In the genomic region with DNA sequence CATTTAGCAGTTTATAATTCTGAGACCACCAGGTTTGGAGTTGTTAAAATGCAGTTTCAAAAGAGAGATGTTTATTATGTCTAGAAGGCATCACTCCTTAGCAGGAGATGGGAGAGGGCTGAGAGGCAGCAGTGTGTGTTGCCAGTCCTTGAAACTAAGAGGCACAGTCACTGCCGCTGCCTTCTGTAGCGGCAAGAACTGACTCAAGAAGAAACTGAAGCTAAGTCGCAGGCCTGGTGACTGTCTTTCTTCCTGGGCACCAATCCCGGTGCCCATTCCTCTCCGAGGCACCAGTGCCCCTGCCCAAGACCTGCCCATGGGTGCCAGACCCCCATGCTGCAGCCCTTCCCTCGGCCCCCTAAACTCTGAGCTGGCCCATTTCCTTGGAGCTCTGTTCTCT, we compare ENCODE assay signal across 17 cellular contexts. TPM values are rescaled to one million over a fixed set of nuclear protein-coding genes. Genes with fewer than 3 reads are reported as not detected.
A peak's percentile ranks its signal among the peaks of the same experiment; 100 is the strongest.
DNase-seq lines count a peak whose midpoint lies in the region; ATAC-seq, FAIRE-seq and TF ChIP-seq lines count a peak whose summit lies in the region.
"Had no signal": no experiment of that assay in that cellular context is flagged by ENCODE, and none has a peak within 500 bp of the region (broad histone marks: within the 10 kb centered on the region; RNA-seq: fewer than 3 reads in every experiment).

No MANE protein-coding gene starts in this region.

- TF ChIP-seq RAD21 in H1 (IDR thresholded peaks at IDR 0.05 in 1 of 2, conservative IDR thresholded peaks at IDR 0.05 in 1 of 2; ENCODE audit: low read depth in 2 of 2, low read length in 2 of 2), result no peak

- H3K27me3 ChIP-seq in H1 (replicated peaks in 1 of 4; ENCODE audit: control insufficient read depth in 3 of 4, extremely low read depth in 1 of 4, insufficient read depth in 3 of 4, low read length in 3 of 4), result peaks cover 0 to 3% (median 0%) of the 10 kb centered on the region in 4 experiments; a peak in 6 of 7 replicates
- no peaks in the 10 kb centered on the region for H3K27me3 ChIP-seq in WERI-Rb-1 (ENCODE audit: insufficient read depth, low read depth, severe bottlenecking)
- H3K27me3 ChIP-seq: neutrophil, sigmoid colon had no signal

- H3K36me3 Mint-ChIP-seq in activated CD8-positive, alpha-beta T cell treated with anti-CD3 and anti-CD28 coated beads for 36 hours (ENCODE audit: low read depth), result peaks cover 23% of the 10 kb centered on the region
- H3K36me3 Mint-ChIP-seq in activated CD8-positive, alpha-beta T cell treated with anti-CD3 and anti-CD28 coated beads, Interleukin-2, amount 10 ng/mL, durations not matched to agents 7 days and 5 days (ENCODE audit: low read depth), result peaks cover 31% of the 10 kb centered on the region

- CTCF ChIA-PET in activated CD8-positive, alpha-beta T cell treated with anti-CD3 and anti-CD28 coated beads for 36 hours (lab: Charles Lee), result interaction anchor here (0.9 to 1.5 kb wide), 3 partner anchors 11 to 174 kb away, joined by 3 to 4 read pairs (median 3); a partner anchor contains a TSS
- CTCF ChIA-PET in activated CD8-positive, alpha-beta T cell treated with anti-CD3 and anti-CD28 coated beads, Interleukin-2, amount 10 ng/mL, durations not matched to agents 7 days and 5 days (lab: Charles Lee), result interaction anchor here (1.2 kb wide), 1 partner anchor 26 kb away, joined by 4 read pairs; no protein-coding TSS in a partner anchor
- CTCF ChIA-PET in H1 (lab: Charles Lee; ENCODE audit: partially characterized antibody), result interaction anchor here (0.9 to 2.1 kb wide), 3 partner anchors 17 to 131 kb away, joined by 3 to 7 read pairs (median 3); no protein-coding TSS in a partner anchor

- H3K4me3 Mint-ChIP-seq in activated CD8-positive, alpha-beta T cell treated with anti-CD3 and anti-CD28 coated beads for 36 hours, result no peak overlapping the region
- no peak overlapping the region for H3K4me3 Mint-ChIP-seq in activated CD8-positive, alpha-beta T cell treated with anti-CD3 and anti-CD28 coated beads, Interleukin-2, amount 10 ng/mL, durations not matched to agents 7 days and 5 days

- no peak overlapping the region for H2BK12ac ChIP-seq in H1 (ENCODE audit: low read depth, low read length)

- peak; percentile 60 for ATAC-seq in activated CD8-positive, alpha-beta T cell treated with anti-CD3 and anti-CD28 coated beads for 36 hours
- ATAC-seq in activated CD8-positive, alpha-beta T cell treated with anti-CD3 and anti-CD28 coated beads, Interleukin-2, amount 10 ng/mL, durations not matched to agents 7 days and 5 days, result no peak
- ATAC-seq in GM18868 (IDR thresholded peaks at IDR 0.05; ENCODE audit: unreplicated experiment), result peak; percentile 85
- ATAC-seq in HG03095 (IDR thresholded peaks at IDR 0.05; ENCODE audit: unreplicated experiment), result peak; percentile 69
- no peak for ATAC-seq in HG03442 (IDR thresholded peaks at IDR 0.05; ENCODE audit: unreplicated experiment)
- no peak for ATAC-seq in HG02973 (IDR thresholded peaks at IDR 0.05; ENCODE audit: unreplicated experiment)
- ATAC-seq: stimulated activated naive CD8-positive, alpha-beta T cell treated with anti-CD3 and anti-CD28 coated beads, Interleukin-15, Interleukin-2, amounts not matched to agents 100 U/mL and 50 U/mL, for 24 hours had no signal

- H3K27ac Mint-ChIP-seq in activated CD8-positive, alpha-beta T cell treated with anti-CD3 and anti-CD28 coated beads for 36 hours, result peak overlapping the region; percentile 3
- H3K27ac Mint-ChIP-seq in activated CD8-positive, alpha-beta T cell treated with anti-CD3 and anti-CD28 coated beads, Interleukin-2, amount 10 ng/mL, durations not matched to agents 7 days and 5 days, result no peak overlapping the region

- no peaks in the 10 kb centered on the region for H4K20me1 ChIP-seq in H1 (replicated peaks in 1 of 2; ENCODE audit: control insufficient read depth in 1 of 2, insufficient read depth in 2 of 2, low read length in 2 of 2)

- TF ChIP-seq POLR2A in H1 (IDR thresholded peaks at IDR 0.05; ENCODE audit: control extremely low read depth in 1 of 2, low read depth in 2 of 2, low read length in 2 of 2), result no peak

- H3K79me1 ChIP-seq in H1 (ENCODE audit: low read depth, low read length), result no peaks in the 10 kb centered on the region

- no peak overlapping the region for H2BK20ac ChIP-seq in H1 (ENCODE audit: low read length)

- intact Hi-C loops in activated CD8-positive, alpha-beta T cell treated with anti-CD3 and anti-CD28 coated beads for 36 hours (cut with micrococcal nuclease), result no loop called here

- H3K23ac ChIP-seq in H1 (ENCODE audit: insufficient read length), result no peak overlapping the region

- POLR2A ChIA-PET in activated CD8-positive, alpha-beta T cell treated with anti-CD3 and anti-CD28 coated beads for 36 hours (lab: Charles Lee), result interaction anchor here (1.0 to 1.5 kb wide), 4 partner anchors 15 to 93 kb away, joined by 3 to 5 read pairs (median 4); a partner anchor contains a TSS
- POLR2A ChIA-PET in activated CD8-positive, alpha-beta T cell treated with anti-CD3 and anti-CD28 coated beads, Interleukin-2, amount 10 ng/mL, durations not matched to agents 7 days and 5 days (lab: Charles Lee), result interaction anchor here (2.5 kb wide), 1 partner anchor 19 kb away, joined by 7 read pairs; a partner anchor contains a TSS
- POLR2A ChIA-PET in H1 (lab: Charles Lee; ENCODE audit: partially characterized antibody), result interaction anchor here (0.6 to 2.7 kb wide), 3 partner anchors 11 to 76 kb away, joined by 3 to 12 read pairs (median 3); no protein-coding TSS in a partner anchor

- no peaks in the 10 kb centered on the region for H3K9me3 Mint-ChIP-seq in activated CD8-positive, alpha-beta T cell treated with anti-CD3 and anti-CD28 coated beads for 36 hours
- no peaks in the 10 kb centered on the region for H3K9me3 Mint-ChIP-seq in activated CD8-positive, alpha-beta T cell treated with anti-CD3 and anti-CD28 coated beads, Interleukin-2, amount 10 ng/mL, durations not matched to agents 7 days and 5 days (ENCODE audit: insufficient read depth)

- H3K36me3 ChIP-seq in H1 (ENCODE audit: control insufficient read depth in 2 of 4, insufficient read depth in 4 of 4, low read length in 3 of 4), result no peaks in the 10 kb centered on the region
- no peaks in the 10 kb centered on the region for H3K36me3 ChIP-seq in WERI-Rb-1
- H3K36me3 ChIP-seq: neutrophil had no signal

- H3K9me3 ChIP-seq in H1 (ENCODE audit: insufficient read depth in 2 of 2, low read depth in 1 of 2, low read length in 1 of 2), result no peaks in the 10 kb centered on the region
- H3K9me3 ChIP-seq in WERI-Rb-1 (ENCODE audit: severe bottlenecking), result no peaks in the 10 kb centered on the region
- H3K9me3 ChIP-seq: neutrophil, sigmoid colon had no signal

- H3K4me2 ChIP-seq in H1 (ENCODE audit: insufficient read depth in 1 of 2, low read depth in 2 of 2, low read length in 2 of 2), result no peak overlapping the region

- no peak overlapping the region for H3K27ac ChIP-seq in H1 (ENCODE audit: low read depth, low read length)
- H3K27ac ChIP-seq in WERI-Rb-1, result no peak overlapping the region
- H3K27ac ChIP-seq: neutrophil, sigmoid colon had no signal

- H3K4ac ChIP-seq in H1 (replicated peaks; ENCODE audit: insufficient read length, low read depth, low read length), result no peak overlapping the region

- no peak for TF ChIP-seq EP300 in H1 (IDR thresholded peaks at IDR 0.05; ENCODE audit: borderline replicate concordance in 1 of 2, low read depth in 2 of 2, low read length in 2 of 2)

- peaks cover 9% of the 10 kb centered on the region for H3K23me2 ChIP-seq in H1 (ENCODE audit: low read depth, low read length)

- H3K79me2 ChIP-seq in H1 (ENCODE audit: control insufficient read depth in 1 of 2, insufficient read depth in 2 of 2, low read length in 2 of 2), result no peaks in the 10 kb centered on the region

- no peak overlapping the region for H2BK15ac ChIP-seq in H1 (ENCODE audit: low read length)

- no peak overlapping the region for H2AFZ ChIP-seq in H1 (ENCODE audit: low read length)

- no peak overlapping the region for H3K56ac ChIP-seq in H1 (replicated peaks; ENCODE audit: insufficient read length, low read depth, low read length)

- H4K5ac ChIP-seq in H1 (ENCODE audit: insufficient read length, low read depth, low read length), result no peak overlapping the region

- WGBS in H1 (ENCODE audit: extremely low coverage in 1 of 2, insufficient coverage in 1 of 2, insufficient read length in 1 of 2, insufficient replicate concordance in 2 of 2, low coverage in 1 of 2, low lambda C conversion rate in 2 of 2, missing lambda C conversion rate in 1 of 2), 2 experiments, result 97% methylated on average over 6 of the region's 6 CpGs; no CpG with 5 or more reads in 1 of the 2 experiments

- no peak for TF ChIP-seq CTCF in activated CD8-positive, alpha-beta T cell treated with anti-CD3 and anti-CD28 coated beads for 36 hours (IDR thresholded peaks at IDR 0.05)
- TF ChIP-seq CTCF in H1 (IDR thresholded peaks at IDR 0.05; ENCODE audit: control extremely low read depth in 1 of 3, insufficient read depth in 1 of 3, low read depth in 1 of 3, low read length in 3 of 3) (no peak), WERI-Rb-1 (IDR thresholded peaks at IDR 0.05; ENCODE audit: low read depth, low read length) (no peak)

- no peak for FAIRE-seq in H1 (lab: Jason Lieb, UNC)
- FAIRE-seq: G401.6 had no signal

- H3K14ac ChIP-seq in H1 (ENCODE audit: insufficient read length), result no peak overlapping the region

- no peak overlapping the region for H3K9ac ChIP-seq in H1 (replicated peaks in 1 of 4; ENCODE audit: extremely low read depth in 1 of 4, low read depth in 3 of 4, low read length in 3 of 4)

- H3K27me3 Mint-ChIP-seq in activated CD8-positive, alpha-beta T cell treated with anti-CD3 and anti-CD28 coated beads for 36 hours, result no peaks in the 10 kb centered on the region
- no peaks in the 10 kb centered on the region for H3K27me3 Mint-ChIP-seq in activated CD8-positive, alpha-beta T cell treated with anti-CD3 and anti-CD28 coated beads, Interleukin-2, amount 10 ng/mL, durations not matched to agents 7 days and 5 days (ENCODE audit: low read depth)

- H2BK5ac ChIP-seq in H1 (ENCODE audit: low read depth, low read length), result 0 out of 2 replicates have a peak overlapping the region, but pooled peaks have one; percentile 55

- H3K4me1 ChIP-seq in H1 (replicated peaks in 1 of 4; ENCODE audit: control insufficient read depth in 3 of 4, insufficient read depth in 4 of 4, low read length in 3 of 4), result peaks cover 0 to 7% (median 5%) of the 10 kb centered on the region in 4 experiments; a peak in 5 of 7 replicates

- H3K4me3 ChIP-seq in H1 (ENCODE audit: extremely low read depth in 1 of 4, insufficient read depth in 2 of 4, low read depth in 3 of 4, low read length in 4 of 4) (no peak overlapping the region), WERI-Rb-1 (ENCODE audit: low read depth, low read length) (no peak overlapping the region)
- H3K4me3 ChIP-seq: sigmoid colon had no signal

- peak; percentile 20 for DNase-seq in activated CD8-positive, alpha-beta T cell treated with anti-CD3 and anti-CD28 coated beads for 36 hours
- DNase-seq in activated CD8-positive, alpha-beta T cell treated with anti-CD3 and anti-CD28 coated beads, Interleukin-2, amount 10 ng/mL, durations not matched to agents 7 days and 5 days, result no peak
- no peak for DNase-seq in H1 (ENCODE audit: low read depth in 1 of 2, low spot score in 2 of 2)
- no peak for DNase-seq in WERI-Rb-1
- DNase-seq: COR-L47; islet precursor cell; mesenchymal stem cell; MV-4-11; sigmoid colon; stimulated activated naive CD8-positive, alpha-beta T cell treated with anti-CD3 and anti-CD28 coated beads, Interleukin-15, Interleukin-2, amounts not matched to agents 100 U/mL and 50 U/mL, for 24 hours; T1000 had no signal

- no peak overlapping the region for H3K18ac ChIP-seq in H1 (ENCODE audit: extremely low read depth, low read length)

- no peak overlapping the region; the same call in 1 of the 2 replicates for H4K8ac ChIP-seq in H1 (ENCODE audit: extremely low read depth, insufficient read depth, low read length)

- no peak overlapping the region for H2AK5ac ChIP-seq in H1 (ENCODE audit: low read depth, low read length)

- no peak overlapping the region for H4K91ac ChIP-seq in H1 (replicated peaks; ENCODE audit: insufficient read length, low read length)

- H2BK120ac ChIP-seq in H1 (replicated peaks; ENCODE audit: low read depth, low read length), result no peak overlapping the region

- H3K4me1 Mint-ChIP-seq in activated CD8-positive, alpha-beta T cell treated with anti-CD3 and anti-CD28 coated beads for 36 hours (ENCODE audit: low read depth), result peaks cover 18% of the 10 kb centered on the region
- H3K4me1 Mint-ChIP-seq in activated CD8-positive, alpha-beta T cell treated with anti-CD3 and anti-CD28 coated beads, Interleukin-2, amount 10 ng/mL, durations not matched to agents 7 days and 5 days (ENCODE audit: low read depth), result peaks cover 9% of the 10 kb centered on the region

RNA-seq across cellular contexts. Expression of a gene that starts 20.1 kb away (rescaled TPM):
- 10 to 100 TPM; 26.2 to 32.2 TPM for total RNA-seq in activated CD8-positive, alpha-beta T cell treated with anti-CD3 and anti-CD28 coated beads for 36 hours
- 10 to 100 TPM; 27.7 to 27.8 TPM for total RNA-seq in activated CD8-positive, alpha-beta T cell treated with anti-CD3 and anti-CD28 coated beads, Interleukin-2, amount 10 ng/mL, durations not matched to agents 7 days and 5 days
- total RNA-seq in H1 (2021; fragmentation: NEBNext Ultra II Directional; extraction: Animal tissue kit (Norgen Biotek cat#: 25700)), result 3.1 and 3.7 TPM in 2 replicates
- polyA plus RNA-seq in H1 (2011; rRNA removed), result 1.3 and 1.9 TPM in 2 replicates
- polyA plus RNA-seq in H1 (2011; cell fraction: cytosol; rRNA removed), result 3.0 TPM
- polyA plus RNA-seq in H1 (2011; cell fraction: nucleus; rRNA removed), result 1.6 TPM
- 1.5 to 2.5 TPM (median 2.3 TPM) in 4 replicates for polyA plus RNA-seq in H1 (2012, experiment 1 of 2)
- 2.0 TPM for polyA plus RNA-seq in H1 (2012, experiment 2 of 2)
- polyA plus RNA-seq in H1 (2013, experiment 1 of 2), result 2.2 TPM
- 2.0 TPM for polyA plus RNA-seq in H1 (2013, experiment 2 of 2)
- 1.2 and 1.4 TPM in 2 replicates for polyA minus RNA-seq in H1 (2011; rRNA and poly(A)+ RNA removed)
- 0.95 TPM for polyA minus RNA-seq in H1 (2011; cell fraction: cytosol; rRNA and poly(A)+ RNA removed)
- 1.9 TPM for polyA minus RNA-seq in H1 (2011; cell fraction: nucleus; rRNA and poly(A)+ RNA removed)

Comparison
In these comparisons a context has a peak if more than half of its experiments do, and no peak if none do; other contexts are left out.
1. ATAC-seq: peak in activated CD8-positive, alpha-beta T cell treated with anti-CD3 and anti-CD28 coated beads for 36 hours (single experiment), GM18868 (single experiment) and HG03095 (single experiment); none in activated CD8-positive, alpha-beta T cell treated with anti-CD3 and anti-CD28 coated beads, Interleukin-2, amount 10 ng/mL, durations not matched to agents 7 days and 5 days (single experiment), HG03442 (single experiment) and HG02973 (single experiment).